In genomic region chr6:33688006-33688405, GRCh38 we compare ENCODE assay signal across 1 cellular context.
TF ChIP-seq lines count a peak whose summit lies in the region.

No MANE protein-coding gene starts in this region.

TF ChIP-seq in K562, 482 proteins besides CTCF, POLR2A, EP300 and RAD21:
- peak; percentile 46; the same call in 1 of the 2 replicates for TF ChIP-seq POLR2G (IDR thresholded peaks at IDR 0.05; ENCODE audit: low read depth, low read length)
- TF ChIP-seq ZNF76 (CRISPR knock-in tag; IDR thresholded peaks at IDR 0.05; ENCODE audit: borderline replicate concordance): no peak
- TF ChIP-seq CBX3 (IDR thresholded peaks at IDR 0.05; ENCODE audit: borderline replicate concordance in 1 of 2, low read length in 2 of 2): no peak
